In the genomic region with DNA sequence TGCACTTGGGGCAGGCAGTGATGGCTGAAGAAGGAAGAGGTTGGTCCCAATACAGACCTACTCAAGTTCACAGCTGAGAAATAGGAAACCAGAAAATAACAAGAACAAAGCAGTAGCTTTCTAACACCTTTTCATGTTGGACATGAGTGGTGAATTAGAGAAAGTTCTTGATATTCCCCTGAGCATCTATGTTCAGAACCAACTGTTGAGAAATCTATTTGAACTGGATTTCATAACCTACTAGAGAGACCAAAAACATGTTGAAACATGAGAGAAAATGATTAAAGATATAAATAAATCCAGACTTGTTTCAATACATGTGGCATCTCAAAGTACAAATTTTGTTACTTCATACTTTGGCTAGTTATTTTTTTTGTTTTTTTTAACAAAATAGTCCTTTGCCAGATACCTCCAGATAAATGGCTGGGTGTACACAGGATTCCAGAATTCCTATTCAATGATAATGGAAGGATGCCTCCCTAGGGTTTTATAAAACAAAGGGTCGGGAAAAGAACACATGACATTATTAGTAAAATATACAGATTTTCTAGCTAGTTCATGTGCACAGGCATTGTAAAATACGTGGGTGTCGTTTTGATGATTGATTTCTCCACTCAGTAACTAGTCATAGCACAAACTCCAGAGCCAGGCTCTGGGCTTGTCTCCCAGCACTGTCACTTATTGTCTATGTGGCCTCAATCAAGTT, we compare ENCODE assay signal across 1 cellular context.
TF ChIP-seq lines count a peak whose summit lies in the region.

No MANE protein-coding gene starts in this region.

TF ChIP-seq in liver, 16 proteins besides CTCF, POLR2A, EP300 and RAD21 (continued from another document):
- TF ChIP-seq, protein P1, sequence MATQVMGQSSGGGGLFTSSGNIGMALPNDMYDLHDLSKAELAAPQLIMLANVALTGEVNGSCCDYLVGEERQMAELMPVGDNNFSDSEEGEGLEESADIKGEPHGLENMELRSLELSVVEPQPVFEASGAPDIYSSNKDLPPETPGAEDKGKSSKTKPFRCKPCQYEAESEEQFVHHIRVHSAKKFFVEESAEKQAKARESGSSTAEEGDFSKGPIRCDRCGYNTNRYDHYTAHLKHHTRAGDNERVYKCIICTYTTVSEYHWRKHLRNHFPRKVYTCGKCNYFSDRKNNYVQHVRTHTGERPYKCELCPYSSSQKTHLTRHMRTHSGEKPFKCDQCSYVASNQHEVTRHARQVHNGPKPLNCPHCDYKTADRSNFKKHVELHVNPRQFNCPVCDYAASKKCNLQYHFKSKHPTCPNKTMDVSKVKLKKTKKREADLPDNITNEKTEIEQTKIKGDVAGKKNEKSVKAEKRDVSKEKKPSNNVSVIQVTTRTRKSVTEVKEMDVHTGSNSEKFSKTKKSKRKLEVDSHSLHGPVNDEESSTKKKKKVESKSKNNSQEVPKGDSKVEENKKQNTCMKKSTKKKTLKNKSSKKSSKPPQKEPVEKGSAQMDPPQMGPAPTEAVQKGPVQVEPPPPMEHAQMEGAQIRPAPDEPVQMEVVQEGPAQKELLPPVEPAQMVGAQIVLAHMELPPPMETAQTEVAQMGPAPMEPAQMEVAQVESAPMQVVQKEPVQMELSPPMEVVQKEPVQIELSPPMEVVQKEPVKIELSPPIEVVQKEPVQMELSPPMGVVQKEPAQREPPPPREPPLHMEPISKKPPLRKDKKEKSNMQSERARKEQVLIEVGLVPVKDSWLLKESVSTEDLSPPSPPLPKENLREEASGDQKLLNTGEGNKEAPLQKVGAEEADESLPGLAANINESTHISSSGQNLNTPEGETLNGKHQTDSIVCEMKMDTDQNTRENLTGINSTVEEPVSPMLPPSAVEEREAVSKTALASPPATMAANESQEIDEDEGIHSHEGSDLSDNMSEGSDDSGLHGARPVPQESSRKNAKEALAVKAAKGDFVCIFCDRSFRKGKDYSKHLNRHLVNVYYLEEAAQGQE (IDR thresholded peaks at IDR 0.05): peak; percentile 15
- TF ChIP-seq, protein P2, sequence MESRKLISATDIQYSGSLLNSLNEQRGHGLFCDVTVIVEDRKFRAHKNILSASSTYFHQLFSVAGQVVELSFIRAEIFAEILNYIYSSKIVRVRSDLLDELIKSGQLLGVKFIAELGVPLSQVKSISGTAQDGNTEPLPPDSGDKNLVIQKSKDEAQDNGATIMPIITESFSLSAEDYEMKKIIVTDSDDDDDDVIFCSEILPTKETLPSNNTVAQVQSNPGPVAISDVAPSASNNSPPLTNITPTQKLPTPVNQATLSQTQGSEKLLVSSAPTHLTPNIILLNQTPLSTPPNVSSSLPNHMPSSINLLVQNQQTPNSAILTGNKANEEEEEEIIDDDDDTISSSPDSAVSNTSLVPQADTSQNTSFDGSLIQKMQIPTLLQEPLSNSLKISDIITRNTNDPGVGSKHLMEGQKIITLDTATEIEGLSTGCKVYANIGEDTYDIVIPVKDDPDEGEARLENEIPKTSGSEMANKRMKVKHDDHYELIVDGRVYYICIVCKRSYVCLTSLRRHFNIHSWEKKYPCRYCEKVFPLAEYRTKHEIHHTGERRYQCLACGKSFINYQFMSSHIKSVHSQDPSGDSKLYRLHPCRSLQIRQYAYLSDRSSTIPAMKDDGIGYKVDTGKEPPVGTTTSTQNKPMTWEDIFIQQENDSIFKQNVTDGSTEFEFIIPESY (IDR thresholded peaks at IDR 0.05): peak; percentile 64
- TF ChIP-seq SP1 (IDR thresholded peaks at IDR 0.05) (peak; percentile 75), RXRA (IDR thresholded peaks at IDR 0.05) (peak; percentile 70 to 81), NR2F2 (IDR thresholded peaks at IDR 0.05) (no peak), FOXA2 (IDR thresholded peaks at IDR 0.05) (no peak), EGR1 (IDR thresholded peaks at IDR 0.05; ENCODE audit: low read depth in 2 of 2) (no peak), HNF4G (IDR thresholded peaks at IDR 0.05) (peak; percentile 59)
TF ChIP-seq in liver: peak in this region for 10.
